Comparison of ENCODE assay signal across 24 cellular contexts in genomic region chr3:186759231-186759930, GRCh38. TPM values are rescaled to one million over a fixed set of nuclear protein-coding genes. Genes with fewer than 3 reads are reported as not detected.
"Had no signal": no experiment of that assay in that cellular context is flagged by ENCODE, and none has a peak within 500 bp of the region (broad histone marks: within the 10 kb centered on the region; RNA-seq: fewer than 3 reads in every experiment).

No MANE protein-coding gene starts in this region.

- H3K4me3 ChIP-seq: breast epithelium, esophagus muscularis mucosa, gastroesophageal sphincter, heart left ventricle, neural progenitor cell, prostate gland, right atrium auricular region, skin epidermis, tibial artery, vagina had no signal

- H3K27me3 ChIP-seq: breast epithelium, neural progenitor cell, right atrium auricular region, tibial artery, vagina had no signal

- H3K36me3 ChIP-seq: breast epithelium, esophagus muscularis mucosa, gastroesophageal sphincter, heart left ventricle, neural progenitor cell, prostate gland, right atrium auricular region, tibial artery, vagina had no signal

- H3K9me3 ChIP-seq: breast epithelium, esophagus muscularis mucosa, gastroesophageal sphincter, heart left ventricle, prostate gland, right atrium auricular region, tibial artery, vagina had no signal

- DNase-seq: activated CD4-positive, alpha-beta T cell treated with anti-CD3 and anti-CD28 coated beads, Interleukin-2, amount 10 ng/mL, durations not matched to agents 24 days and 14 days; activated CD8-positive, alpha-beta T cell treated with anti-CD3 and anti-CD28 coated beads for 36 hours; activated naive CD4-positive, alpha-beta T cell treated with Interleukin-2 at 50 U/mL for 16 hours; activated naive CD8-positive, alpha-beta T cell treated with anti-CD3 and anti-CD28 coated beads, Interleukin-2, amount 50 U/mL, for 24 hours; activated T-cell treated with anti-CD3 and anti-CD28 coated beads, Interleukin-2, amount 50 U/mL, for 1 hour; anterior cingulate cortex; cerebellar nuclear complex; cortex of kidney; heart left ventricle; left ventricle myocardium superior; naive B cell; stimulated activated naive CD8-positive, alpha-beta T cell treated with anti-CD3 and anti-CD28 coated beads, Interleukin-15, Interleukin-2, amounts not matched to agents 100 U/mL and 50 U/mL, for 24 hours; substantia nigra; tibial artery had no signal

- H3K27ac ChIP-seq: breast epithelium, esophagus muscularis mucosa, gastroesophageal sphincter, heart left ventricle, neural progenitor cell, prostate gland, right atrium auricular region, skin epidermis, tibial artery, vagina had no signal

- H3K4me1 ChIP-seq: breast epithelium, esophagus muscularis mucosa, gastroesophageal sphincter, heart left ventricle, neural progenitor cell, prostate gland, right atrium auricular region, tibial artery, vagina had no signal

RNA-seq across cellular contexts. Expression of gene KNG1, which starts 42.2 kb away (rescaled TPM):
- total RNA-seq: activated CD4-positive, alpha-beta T cell treated with anti-CD3 and anti-CD28 coated beads, Interleukin-2, amount 10 ng/mL, durations not matched to agents 24 days and 14 days; activated CD8-positive, alpha-beta T cell treated with anti-CD3 and anti-CD28 coated beads for 36 hours; activated T-helper 17 cell treated with anti-CD3 and anti-CD28 coated beads, Interleukin-2, amount 50 U/mL, for 72 hours; esophagus muscularis mucosa; gastroesophageal sphincter; osteocyte; vagina had no signal
